9 cellular contexts compared by ENCODE assay signal in the genomic region with DNA sequence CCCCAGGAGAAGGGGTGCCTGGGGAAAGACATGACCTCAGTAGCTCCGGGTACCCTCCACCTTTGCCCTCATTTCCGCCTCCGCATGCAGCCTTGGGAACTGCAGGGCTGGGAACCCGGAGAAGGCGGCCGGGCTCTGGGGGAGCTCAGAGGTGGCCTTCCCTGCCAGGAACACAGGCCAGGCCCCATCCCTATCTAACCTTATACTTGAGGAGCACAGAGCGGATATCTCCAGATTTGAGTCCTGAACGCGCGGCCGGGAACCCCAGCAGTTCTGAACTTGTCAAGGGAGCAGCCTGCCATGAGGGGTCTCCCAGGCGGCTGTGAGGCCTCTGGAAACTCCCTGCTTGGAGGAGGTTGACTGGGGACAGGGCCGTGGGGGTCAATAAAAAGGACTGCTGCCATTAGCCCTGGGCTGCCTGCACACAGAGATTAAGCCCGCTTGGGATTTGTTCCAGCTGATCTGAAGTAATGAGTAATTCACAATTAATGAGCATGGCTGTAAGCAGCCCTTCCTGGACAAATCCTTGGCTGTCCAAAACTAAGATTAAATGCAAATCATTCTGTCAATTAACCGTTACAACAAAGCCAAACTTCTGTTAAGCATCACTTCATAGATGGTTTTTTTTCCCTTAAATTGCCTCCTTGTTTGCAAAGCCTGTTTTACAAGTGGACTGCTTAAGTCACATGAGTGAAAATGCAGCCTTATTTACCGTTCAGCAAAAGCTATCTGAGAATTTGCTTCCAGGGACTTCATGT. TPM values are rescaled to one million over a fixed set of nuclear protein-coding genes. Genes with fewer than 3 reads are reported as not detected.
A peak's percentile ranks its signal among the peaks of the same experiment; 100 is the strongest.
DNase-seq lines count a peak whose midpoint lies in the region; ATAC-seq and TF ChIP-seq lines count a peak whose summit lies in the region.
"Had no signal": no experiment of that assay in that cellular context is flagged by ENCODE, and none has a peak within 500 bp of the region (broad histone marks: within the 10 kb centered on the region; RNA-seq: fewer than 3 reads in every experiment).

No MANE protein-coding gene starts in this region.

- CTCF ChIA-PET in activated CD4-positive, alpha-beta T cell treated with anti-CD3 and anti-CD28 coated beads, Interleukin-2, amount 10 ng/mL, durations not matched to agents 7 days and 5 days (lab: Charles Lee): interaction anchor here (1.7 kb wide), 1 partner anchor 271 kb away, joined by 4 read pairs; no protein-coding TSS in a partner anchor

- peaks cover 47% of the 10 kb centered on the region for H3K4me1 Mint-ChIP-seq in activated CD4-positive, alpha-beta T cell treated with anti-CD3 and anti-CD28 coated beads, Interleukin-2, amount 10 ng/mL, durations not matched to agents 7 days and 5 days
- H3K4me1 Mint-ChIP-seq in central memory CD8-positive, alpha-beta T cell: peaks cover 19% of the 10 kb centered on the region
- H3K4me1 Mint-ChIP-seq in type B pancreatic cell (ENCODE audit: unreplicated experiment): peaks cover 4% of the 10 kb centered on the region

- no peak overlapping the region for H3K4me3 Mint-ChIP-seq in activated CD4-positive, alpha-beta T cell treated with anti-CD3 and anti-CD28 coated beads, Interleukin-2, amount 10 ng/mL, durations not matched to agents 7 days and 5 days
- no peak overlapping the region for H3K4me3 Mint-ChIP-seq in central memory CD8-positive, alpha-beta T cell
- peak overlapping the region; percentile 61 for H3K4me3 Mint-ChIP-seq in type B pancreatic cell

- ATAC-seq in central memory CD8-positive, alpha-beta T cell (replicated peaks; ENCODE audit: extremely low read depth, poor library complexity, severe bottlenecking): no peak
- ATAC-seq in HG03442 (IDR thresholded peaks at IDR 0.05; ENCODE audit: unreplicated experiment): no peak

- peak overlapping the region; percentile 80 for H3K27ac Mint-ChIP-seq in activated CD4-positive, alpha-beta T cell treated with anti-CD3 and anti-CD28 coated beads, Interleukin-2, amount 10 ng/mL, durations not matched to agents 7 days and 5 days
- H3K27ac Mint-ChIP-seq in central memory CD8-positive, alpha-beta T cell (ENCODE audit: low read depth): peak overlapping the region; percentile 94
- peak overlapping the region; percentile 65 for H3K27ac Mint-ChIP-seq in type B pancreatic cell

- POLR2A ChIA-PET in activated CD4-positive, alpha-beta T cell treated with anti-CD3 and anti-CD28 coated beads, Interleukin-2, amount 10 ng/mL, durations not matched to agents 7 days and 5 days (lab: Charles Lee): no interaction called here

- H3K9me3 Mint-ChIP-seq in activated CD4-positive, alpha-beta T cell treated with anti-CD3 and anti-CD28 coated beads, Interleukin-2, amount 10 ng/mL, durations not matched to agents 7 days and 5 days: no peaks in the 10 kb centered on the region
- no peaks in the 10 kb centered on the region for H3K9me3 Mint-ChIP-seq in central memory CD8-positive, alpha-beta T cell
- H3K9me3 Mint-ChIP-seq in type B pancreatic cell: no peaks in the 10 kb centered on the region

- H3K9ac ChIP-seq in mucosa of stomach (ENCODE audit: low read length): peak overlapping the region; percentile 10

- peaks cover 38% of the 10 kb centered on the region for H3K4me1 ChIP-seq in mucosa of stomach (ENCODE audit: control insufficient read depth, insufficient read depth, low read length)

- H3K36me3 Mint-ChIP-seq in activated CD4-positive, alpha-beta T cell treated with anti-CD3 and anti-CD28 coated beads, Interleukin-2, amount 10 ng/mL, durations not matched to agents 7 days and 5 days (ENCODE audit: low read depth): peaks cover 3% of the 10 kb centered on the region
- H3K36me3 Mint-ChIP-seq in central memory CD8-positive, alpha-beta T cell (ENCODE audit: insufficient read depth): peaks cover 4% of the 10 kb centered on the region
- H3K36me3 Mint-ChIP-seq in type B pancreatic cell: peaks cover 2% of the 10 kb centered on the region

- H3K4me3 ChIP-seq in mucosa of stomach (ENCODE audit: low read length): no peak overlapping the region

- H3K9me3 ChIP-seq in mucosa of stomach (ENCODE audit: control insufficient read depth, low read length): no peaks in the 10 kb centered on the region

- TF ChIP-seq CTCF in type B pancreatic cell (conservative IDR thresholded peaks at IDR 0.05): no peak

- H3K27me3 Mint-ChIP-seq in activated CD4-positive, alpha-beta T cell treated with anti-CD3 and anti-CD28 coated beads, Interleukin-2, amount 10 ng/mL, durations not matched to agents 7 days and 5 days: no peaks in the 10 kb centered on the region
- no peaks in the 10 kb centered on the region for H3K27me3 Mint-ChIP-seq in central memory CD8-positive, alpha-beta T cell
- peaks cover 3% of the 10 kb centered on the region for H3K27me3 Mint-ChIP-seq in type B pancreatic cell

- DNase-seq in activated CD4-positive, alpha-beta T cell treated with anti-CD3 and anti-CD28 coated beads, Interleukin-2, amount 10 ng/mL, durations not matched to agents 7 days and 5 days: peak; percentile 5
- DNase-seq in activated CD4-positive, alpha-beta T cell treated with anti-CD3 and anti-CD28 coated beads for 4 hours: no peak
- peak in 1 of 2 donors; percentile 7 for DNase-seq in central memory CD8-positive, alpha-beta T cell (ENCODE audit: low spot score in 2 of 2)
- no peak for DNase-seq in type B pancreatic cell (ENCODE audit: extremely low spot score, unreplicated experiment)
- no peak for DNase-seq in NCI-H774 (lab: John Stamatoyannopoulos, UW)
- no peak for DNase-seq in NCI-H526 treated with DMSO at 0.1 percent for 48 hours (lab: John Stamatoyannopoulos, UW)
- DNase-seq: brain microvascular endothelial cell had no signal

- H3K36me3 ChIP-seq in mucosa of stomach (ENCODE audit: control insufficient read depth, insufficient read depth, low read length): no peaks in the 10 kb centered on the region
- H3K36me3 ChIP-seq: brain microvascular endothelial cell had no signal

- H3K27me3 ChIP-seq in mucosa of stomach (ENCODE audit: control insufficient read depth, insufficient read depth, low read length): no peaks in the 10 kb centered on the region
- H3K27me3 ChIP-seq: brain microvascular endothelial cell had no signal

RNA-seq across cellular contexts. Expression of gene METRNL, which starts 26.2 kb away (rescaled TPM):
- total RNA-seq in activated CD4-positive, alpha-beta T cell treated with anti-CD3 and anti-CD28 coated beads, Interleukin-2, amount 10 ng/mL, durations not matched to agents 7 days and 5 days: 1 to 10 TPM; 2.1 to 2.2 TPM
- 76.2 and 145 TPM in 2 replicates for total RNA-seq in type B pancreatic cell (ENCODE audit: low replicate concordance)

Comparison
In these comparisons a context has a peak if more than half of its experiments do, and no peak if none do; other contexts are left out.
1. RNA of gene METRNL, which starts 26.2 kb away (total RNA-seq): 76.2 to 145 TPM in type B pancreatic cell; 2.1 to 2.2 TPM in activated CD4-positive, alpha-beta T cell treated with anti-CD3 and anti-CD28 coated beads, Interleukin-2, amount 10 ng/mL, durations not matched to agents 7 days and 5 days; every median in the first group is over 10 times any median in the second.
2. Peak in every context shown above with its lines, with median percentiles within 50 percentile points of each other: H3K27ac Mint-ChIP-seq.